In genomic region chr10:100346351-100346764, GRCh38 we compare ENCODE assay signal across 8 cellular contexts. TPM values are rescaled to one million over a fixed set of nuclear protein-coding genes. Genes with fewer than 3 reads are reported as not detected.
A peak's percentile ranks its signal among the peaks of the same experiment; 100 is the strongest.
DNase-seq lines count a peak whose midpoint lies in the region; ATAC-seq lines count a peak whose summit lies in the region.

No MANE protein-coding gene starts in this region.

- ATAC-seq in GM21619 (IDR thresholded peaks at IDR 0.05; ENCODE audit: unreplicated experiment) = peak; percentile 52

- DNase-seq in EL (peak; percentile 80), KG1 (lab: John Stamatoyannopoulos, UW) (peak; percentile 28), SW480 (ENCODE audit: low spot score) (peak; percentile 61), anterior cingulate cortex (lab: John Stamatoyannopoulos, UW) (peak in 52 of 58 donors; percentile 37 to 94 (median 78)), hepatic stellate cell (ENCODE audit: low spot score) (peak; percentile 71), renal cortical epithelial cell (ENCODE audit: low read depth) (peak; percentile 47), COLO829 (ENCODE audit: low spot score) (no peak)

RNA-seq across cellular contexts. Expression of gene SCD, which starts 0.7 kb away (rescaled TPM):
- total RNA-seq in renal cortical epithelial cell = 44.7 and 189 TPM in 2 replicates

RNA-seq across cellular contexts. Expression of gene PKD2L1, which starts 16.3 kb away (rescaled TPM):
- not detected in 2 replicates for total RNA-seq in renal cortical epithelial cell

RNA-seq across cellular contexts. Expression of gene BLOC1S2, which starts 59.9 kb away (rescaled TPM):
- 63.9 and 82.7 TPM in 2 replicates for total RNA-seq in renal cortical epithelial cell
